18 cellular contexts compared by ENCODE assay signal in the genomic region with DNA sequence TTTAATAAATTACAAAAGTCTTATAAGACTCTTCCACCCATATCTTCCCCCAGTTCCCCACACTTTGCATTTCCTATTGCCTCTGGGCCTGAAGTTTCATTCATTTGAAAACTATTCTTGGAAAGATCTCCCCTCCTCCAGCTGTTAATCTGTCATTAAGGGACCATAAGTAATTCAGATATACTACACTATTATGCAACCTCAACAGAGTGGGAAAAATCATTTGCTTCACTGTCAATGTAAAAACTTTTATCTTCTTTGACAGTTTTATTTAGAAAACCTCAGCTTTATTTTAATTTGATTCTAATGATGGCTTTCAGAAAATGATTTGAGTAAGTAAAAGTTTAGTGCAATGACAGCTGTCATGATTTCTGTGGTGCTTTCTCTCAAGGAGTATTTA.
DNase-seq lines count a peak whose midpoint lies in the region; ATAC-seq, FAIRE-seq and TF ChIP-seq lines count a peak whose summit lies in the region.
"Had no signal": no experiment of that assay in that cellular context is flagged by ENCODE, and none has a peak within 500 bp of the region (broad histone marks: within the 10 kb centered on the region; RNA-seq: fewer than 3 reads in every experiment).

No MANE protein-coding gene starts in this region.

- H3F3A ChIP-seq in GM23338 (replicated peaks; ENCODE audit: low read depth) = no peaks in the 10 kb centered on the region

- peaks cover 7% of the 10 kb centered on the region for H3K27me3 Mint-ChIP-seq in GM23338 (ENCODE audit: insufficient read depth, low read depth, poor library complexity)
- H3K27me3 Mint-ChIP-seq: CD8-positive, alpha-beta memory T cell had no signal

- no peaks in the 10 kb centered on the region for H3K36me3 Mint-ChIP-seq in GM23338 (ENCODE audit: low read depth)
- H3K36me3 Mint-ChIP-seq: CD8-positive, alpha-beta memory T cell had no signal

- FAIRE-seq in TTC549 (lab: Jason Lieb, UNC) = peak; percentile 98
- FAIRE-seq: D721Med had no signal

- peak overlapping the region; percentile 51 for H3K27ac Mint-ChIP-seq in GM23338

- peak overlapping the region; percentile 21 for H3K4me2 ChIP-seq in GM23338
- no peak overlapping the region for H3K4me2 ChIP-seq in parathyroid adenoma (ENCODE audit: low read length)
- H3K4me2 ChIP-seq: PC-9 had no signal

- BruUV-seq in A673 (replicated peaks; lab: Mats Ljungman, UMichigan) = no TSS peak

- no peaks in the 10 kb centered on the region for H3K36me3 ChIP-seq in A673 (ENCODE audit: insufficient read depth, low read length, poor library complexity, severe bottlenecking)
- H3K36me3 ChIP-seq in GM23338 (ENCODE audit: insufficient read depth) = no peaks in the 10 kb centered on the region
- no peaks in the 10 kb centered on the region for H3K36me3 ChIP-seq in parathyroid adenoma (ENCODE audit: control insufficient read depth, insufficient read depth, low read length)
- H3K36me3 ChIP-seq: HAP-1 had no signal

- H3K9me2 ChIP-seq in GM23338 (ENCODE audit: insufficient read depth) = no peaks in the 10 kb centered on the region

- no peaks in the 10 kb centered on the region for H3K9me3 Mint-ChIP-seq in GM23338
- H3K9me3 Mint-ChIP-seq: CD8-positive, alpha-beta memory T cell had no signal

- CTCF ChIA-PET in A673 (lab: Charles Lee) = no interaction called here
- CTCF ChIA-PET in GM10248 (lab: Yijun Ruan, JAX) = interaction anchor here (2.1 kb wide), 1 partner anchor 9 kb away, joined by 5 read pairs; no protein-coding TSS in a partner anchor

- H3K27me3 ChIP-seq in A673 (replicated peaks; ENCODE audit: insufficient read depth, low read depth, low read length, poor library complexity) = no peaks in the 10 kb centered on the region
- no peaks in the 10 kb centered on the region for H3K27me3 ChIP-seq in GM23338 (ENCODE audit: insufficient read depth)
- H3K27me3 ChIP-seq in parathyroid adenoma (ENCODE audit: control insufficient read depth, insufficient read depth, low read length) = no peaks in the 10 kb centered on the region

- peaks cover 26% of the 10 kb centered on the region for H3K4me1 Mint-ChIP-seq in GM23338
- H3K4me1 Mint-ChIP-seq: CD8-positive, alpha-beta memory T cell had no signal

- H3K9ac ChIP-seq in parathyroid adenoma = no peak overlapping the region

- H3K4me1 ChIP-seq in A673 (ENCODE audit: insufficient read depth, low read length, poor library complexity, severe bottlenecking) = peaks cover 31% of the 10 kb centered on the region
- H3K4me1 ChIP-seq in GM23338 (ENCODE audit: insufficient read depth) = peaks cover 23% of the 10 kb centered on the region
- peaks cover 13% of the 10 kb centered on the region for H3K4me1 ChIP-seq in parathyroid adenoma

- H3K27ac ChIP-seq in A673 (ENCODE audit: low read depth, low read length, poor library complexity, severe bottlenecking) (no peak overlapping the region), GM23338 (ENCODE audit: low read depth) (no peak overlapping the region), parathyroid adenoma (no peak overlapping the region)
- H3K27ac ChIP-seq: PC-9, RWPE1 had no signal

- no peak for ATAC-seq in GM23338

- no peak overlapping the region for H3K4me3 Mint-ChIP-seq in GM23338
- H3K4me3 Mint-ChIP-seq: CD8-positive, alpha-beta memory T cell had no signal

- peak; percentile 68 for DNase-seq in A673 (ENCODE audit: low spot score)
- no peak for DNase-seq in GM23338 (ENCODE audit: low spot score)
- no peak for DNase-seq in MV-4-11 (lab: John Stamatoyannopoulos, UW)
- no peak for DNase-seq in stimulated activated CD4-positive, alpha-beta T cell treated with anti-CD3 and anti-CD28 coated beads, Interleukin-4, amount 100 ng/mL, for 1 hour
- DNase-seq in GM10248 (ENCODE audit: extremely low spot score) = no peak
- DNase-seq: C1 segment of cervical spinal cord; CD8-positive, alpha-beta memory T cell; DMS79; NCI-H1930; NCI-H774; PC-9; SIG-M5; T-helper 1 cell had no signal

- POLR2A ChIA-PET in A673 (lab: Charles Lee; ENCODE audit: low non-redundant PET) = interaction anchor here (0.8 kb wide), 1 partner anchor 174 kb away, joined by 5 read pairs; no protein-coding TSS in a partner anchor
- POLR2A ChIA-PET in GM10248 (lab: Yijun Ruan, JAX) = no interaction called here

- intact Hi-C loops in A673 (cut with micrococcal nuclease; ENCODE audit: unreplicated experiment) = no loop called here

- H3K4me3 ChIP-seq in A673 (ENCODE audit: low read depth, low read length, poor library complexity, severe bottlenecking) = no peak overlapping the region
- no peak overlapping the region for H3K4me3 ChIP-seq in GM23338
- H3K4me3 ChIP-seq in parathyroid adenoma (ENCODE audit: low read depth, low read length) = no peak overlapping the region
- H3K4me3 ChIP-seq: HAP-1, PC-9 had no signal

- no peaks in the 10 kb centered on the region for H3K9me3 ChIP-seq in A673 (ENCODE audit: low read depth, low read length, poor library complexity, severe bottlenecking)
- no peaks in the 10 kb centered on the region for H3K9me3 ChIP-seq in parathyroid adenoma (ENCODE audit: control insufficient read depth, low read length)
- H3K9me3 ChIP-seq: HAP-1 had no signal

- H3K79me2 ChIP-seq in GM23338 (replicated peaks; ENCODE audit: insufficient read depth) (no peaks in the 10 kb centered on the region), parathyroid adenoma (no peaks in the 10 kb centered on the region)

- no peaks in the 10 kb centered on the region for H4K20me1 ChIP-seq in GM23338 (replicated peaks; ENCODE audit: insufficient read depth)

- H2AFZ ChIP-seq in GM23338 (no peak overlapping the region), parathyroid adenoma (peak overlapping the region; percentile 33)
- H2AFZ ChIP-seq: PC-9 had no signal

- no peak for TF ChIP-seq CTCF in A673 (conservative IDR thresholded peaks at IDR 0.05; ENCODE audit: low read depth, low read length)
- TF ChIP-seq CTCF in GM23338 (conservative IDR thresholded peaks at IDR 0.05; ENCODE audit: low read depth in 2 of 2) = no peak
- no peak for TF ChIP-seq CTCF in parathyroid adenoma (IDR thresholded peaks at IDR 0.05)
- TF ChIP-seq CTCF in GM10248 (IDR thresholded peaks at IDR 0.05; ENCODE audit: control extremely low read depth, extremely low read depth, low read depth, missing control alignments) = no peak

TF ChIP-seq in GM23338, 12 proteins besides CTCF, POLR2A, EP300 and RAD21 (continues in another document):
- TF ChIP-seq, protein P1, sequence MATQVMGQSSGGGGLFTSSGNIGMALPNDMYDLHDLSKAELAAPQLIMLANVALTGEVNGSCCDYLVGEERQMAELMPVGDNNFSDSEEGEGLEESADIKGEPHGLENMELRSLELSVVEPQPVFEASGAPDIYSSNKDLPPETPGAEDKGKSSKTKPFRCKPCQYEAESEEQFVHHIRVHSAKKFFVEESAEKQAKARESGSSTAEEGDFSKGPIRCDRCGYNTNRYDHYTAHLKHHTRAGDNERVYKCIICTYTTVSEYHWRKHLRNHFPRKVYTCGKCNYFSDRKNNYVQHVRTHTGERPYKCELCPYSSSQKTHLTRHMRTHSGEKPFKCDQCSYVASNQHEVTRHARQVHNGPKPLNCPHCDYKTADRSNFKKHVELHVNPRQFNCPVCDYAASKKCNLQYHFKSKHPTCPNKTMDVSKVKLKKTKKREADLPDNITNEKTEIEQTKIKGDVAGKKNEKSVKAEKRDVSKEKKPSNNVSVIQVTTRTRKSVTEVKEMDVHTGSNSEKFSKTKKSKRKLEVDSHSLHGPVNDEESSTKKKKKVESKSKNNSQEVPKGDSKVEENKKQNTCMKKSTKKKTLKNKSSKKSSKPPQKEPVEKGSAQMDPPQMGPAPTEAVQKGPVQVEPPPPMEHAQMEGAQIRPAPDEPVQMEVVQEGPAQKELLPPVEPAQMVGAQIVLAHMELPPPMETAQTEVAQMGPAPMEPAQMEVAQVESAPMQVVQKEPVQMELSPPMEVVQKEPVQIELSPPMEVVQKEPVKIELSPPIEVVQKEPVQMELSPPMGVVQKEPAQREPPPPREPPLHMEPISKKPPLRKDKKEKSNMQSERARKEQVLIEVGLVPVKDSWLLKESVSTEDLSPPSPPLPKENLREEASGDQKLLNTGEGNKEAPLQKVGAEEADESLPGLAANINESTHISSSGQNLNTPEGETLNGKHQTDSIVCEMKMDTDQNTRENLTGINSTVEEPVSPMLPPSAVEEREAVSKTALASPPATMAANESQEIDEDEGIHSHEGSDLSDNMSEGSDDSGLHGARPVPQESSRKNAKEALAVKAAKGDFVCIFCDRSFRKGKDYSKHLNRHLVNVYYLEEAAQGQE (IDR thresholded peaks at IDR 0.05; ENCODE audit: unreplicated experiment) = no peak
- no peak for TF ChIP-seq POLR2AphosphoS5 (IDR thresholded peaks at IDR 0.05; ENCODE audit: low read depth)
- no peak for TF ChIP-seq CREB1 (CRISPR knock-in tag; IDR thresholded peaks at IDR 0.05; ENCODE audit: low read depth)
- no peak for TF ChIP-seq JUNB (IDR thresholded peaks at IDR 0.05; ENCODE audit: unreplicated experiment)
